Comparison of ENCODE assay signal across 25 cellular contexts in genomic region chr7:127893547-127893946, GRCh38.
"Had no signal": no experiment of that assay in that cellular context is flagged by ENCODE, and none has a peak within 500 bp of the region (broad histone marks: within the 10 kb centered on the region; RNA-seq: fewer than 3 reads in every experiment).

No MANE protein-coding gene starts in this region.

- DNase-seq: cerebellar nuclear complex; dorsolateral prefrontal cortex; effector CD8-positive, alpha-beta T cell; endodermal cell; gastrocnemius medialis; head of caudate nucleus; kidney; mesenchymal stem cell; midbrain; naive thymus-derived CD4-positive, alpha-beta T cell; sigmoid colon; stimulated activated CD4-positive, alpha-beta T cell treated with anti-CD3 and anti-CD28 coated beads, Interleukin-2, amount 100 ng/mL, for 24 hours; stimulated activated CD4-positive, alpha-beta T cell treated with anti-CD3 and anti-CD28 coated beads, Interleukin-4, amount 100 ng/mL, for 4 hours; stimulated activated naive B cell treated with anti-CD40 and anti-IgM and Interleukin-4, amounts not matched to agents 10 μg/mL and 1 μg/mL and 100 μg/mL, for 72 hours; upper lobe of left lung; uterus had no signal

- H3K27me3 Mint-ChIP-seq: naive thymus-derived CD4-positive, alpha-beta T cell; stimulated activated naive B cell treated with anti-CD40 and anti-IgM and Interleukin-4, amounts not matched to agents 10 μg/mL and 1 μg/mL and 100 μg/mL, for 72 hours; stimulated activated naive CD8-positive, alpha-beta T cell treated with anti-CD3 and anti-CD28 coated beads, Interleukin-15, Interleukin-2, amounts not matched to agents 100 ng/mL and 50 ng/mL, for 24 hours had no signal

- H3K4me3 Mint-ChIP-seq: endodermal cell; naive thymus-derived CD4-positive, alpha-beta T cell; nephron; neural progenitor cell; stimulated activated naive B cell treated with anti-CD40 and anti-IgM and Interleukin-4, amounts not matched to agents 10 μg/mL and 1 μg/mL and 100 μg/mL, for 72 hours; stimulated activated naive CD8-positive, alpha-beta T cell treated with anti-CD3 and anti-CD28 coated beads, Interleukin-15, Interleukin-2, amounts not matched to agents 100 ng/mL and 50 ng/mL, for 24 hours had no signal

- H3K4me3 ChIP-seq: dorsolateral prefrontal cortex, gastrocnemius medialis, lung, neural progenitor cell, prostate gland, right atrium auricular region, sigmoid colon, thoracic aorta, tibial nerve, upper lobe of left lung, uterus had no signal

- ATAC-seq: gastrocnemius medialis; left lobe of liver; naive thymus-derived CD4-positive, alpha-beta T cell; stimulated activated naive B cell treated with anti-CD40 and anti-IgM and Interleukin-4, amounts not matched to agents 10 μg/mL and 1 μg/mL and 100 μg/mL, for 72 hours had no signal

- H3K27ac Mint-ChIP-seq: endodermal cell; naive thymus-derived CD4-positive, alpha-beta T cell; neural progenitor cell; stimulated activated naive B cell treated with anti-CD40 and anti-IgM and Interleukin-4, amounts not matched to agents 10 μg/mL and 1 μg/mL and 100 μg/mL, for 72 hours; stimulated activated naive CD8-positive, alpha-beta T cell treated with anti-CD3 and anti-CD28 coated beads, Interleukin-15, Interleukin-2, amounts not matched to agents 100 ng/mL and 50 ng/mL, for 24 hours had no signal

- H3K9me3 Mint-ChIP-seq: naive thymus-derived CD4-positive, alpha-beta T cell; nephron; stimulated activated naive B cell treated with anti-CD40 and anti-IgM and Interleukin-4, amounts not matched to agents 10 μg/mL and 1 μg/mL and 100 μg/mL, for 72 hours; stimulated activated naive CD8-positive, alpha-beta T cell treated with anti-CD3 and anti-CD28 coated beads, Interleukin-15, Interleukin-2, amounts not matched to agents 100 ng/mL and 50 ng/mL, for 24 hours had no signal
